ENCODE assay signal across 28 cellular contexts in the genomic region with DNA sequence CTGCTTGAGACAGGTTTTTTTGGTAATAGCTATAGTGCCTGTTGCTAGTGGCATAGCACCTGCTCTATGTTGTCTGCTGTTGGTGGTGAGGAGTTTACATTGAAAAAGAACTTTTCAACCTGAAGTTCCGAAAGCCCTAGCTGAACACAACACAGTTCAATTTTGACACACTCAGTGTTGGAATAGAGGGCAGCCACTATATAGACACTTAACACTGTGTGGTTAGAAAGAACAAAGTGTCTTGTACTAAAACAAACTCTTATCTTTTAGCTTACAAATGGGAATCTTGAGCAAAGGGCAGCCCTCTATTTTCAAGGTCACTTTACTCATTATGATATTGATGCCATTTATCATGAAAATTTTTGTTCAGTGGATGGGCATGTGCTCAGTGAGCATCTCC.
"Had no signal": no experiment of that assay in that cellular context is flagged by ENCODE, and none has a peak within 500 bp of the region (broad histone marks: within the 10 kb centered on the region; RNA-seq: fewer than 3 reads in every experiment).

No MANE protein-coding gene starts in this region.

- H3K4me1 ChIP-seq: psoas muscle, thyroid gland had no signal

- H3K27ac Mint-ChIP-seq: mesothelial cell of epicardium; natural killer cell; nephron progenitor cell; neural progenitor cell; stimulated activated naive B cell treated with anti-CD40 and anti-IgM and Interleukin-4, amounts not matched to agents 10 μg/mL and 1 μg/mL and 100 μg/mL, for 72 hours had no signal

- ATAC-seq: natural killer cell; psoas muscle; sciatic nerve; stimulated activated naive B cell treated with anti-CD40 and anti-IgM and Interleukin-4, amounts not matched to agents 10 μg/mL and 1 μg/mL and 100 μg/mL, for 72 hours; stimulated activated naive CD8-positive, alpha-beta T cell treated with anti-CD3 and anti-CD28 coated beads, Interleukin-15, Interleukin-2, amounts not matched to agents 100 U/mL and 50 U/mL, for 24 hours had no signal

- H3K4me3 Mint-ChIP-seq: mesothelial cell of epicardium; natural killer cell; nephron progenitor cell; neural progenitor cell; stimulated activated naive B cell treated with anti-CD40 and anti-IgM and Interleukin-4, amounts not matched to agents 10 μg/mL and 1 μg/mL and 100 μg/mL, for 72 hours had no signal

- H3K4me3 ChIP-seq: heart right ventricle, hepatocyte, lung, neural progenitor cell, psoas muscle, skin epidermis, stomach, testis, thyroid gland, transverse colon, upper lobe of left lung had no signal

- FAIRE-seq: urothelium cell line had no signal

- DNase-seq: heart right ventricle; islet precursor cell; mesendoderm; naive B cell; natural killer cell; nephron progenitor cell; occipital lobe; psoas muscle; stimulated activated CD4-positive, alpha-beta T cell treated with anti-CD3 and anti-CD28 coated beads, Interleukin-12 subunit alpha, Interleukin-12 subunit beta, amount 100 ng/mL, for 4 hours; stimulated activated CD4-positive, alpha-beta T cell treated with anti-CD3 and anti-CD28 coated beads, Interleukin-15, amount 100 ng/mL, for 24 hours; stimulated activated CD4-positive, alpha-beta T cell treated with anti-CD3 and anti-CD28 coated beads, Interleukin-2, amount 100 ng/mL, for 24 hours; stimulated activated CD4-positive, alpha-beta T cell treated with anti-CD3 and anti-CD28 coated beads, Interleukin-4, amount 100 ng/mL, for 1 hour; stimulated activated naive B cell treated with anti-CD40 and anti-IgM and Interleukin-4, amounts not matched to agents 10 μg/mL and 1 μg/mL and 100 μg/mL, for 72 hours; stimulated activated naive CD8-positive, alpha-beta T cell treated with anti-CD3 and anti-CD28 coated beads, Interleukin-15, Interleukin-2, amounts not matched to agents 100 U/mL and 50 U/mL, for 24 hours; stomach; testis; thyroid gland; transverse colon; upper lobe of left lung had no signal

- H3K36me3 ChIP-seq: neural progenitor cell, neutrophil, thyroid gland had no signal

- H3K9me3 Mint-ChIP-seq: mesothelial cell of epicardium; naive B cell; natural killer cell; nephron progenitor cell; neural progenitor cell; stimulated activated naive B cell treated with anti-CD40 and anti-IgM and Interleukin-4, amounts not matched to agents 10 μg/mL and 1 μg/mL and 100 μg/mL, for 72 hours had no signal

- H3K27me3 ChIP-seq: heart right ventricle, hepatocyte, neural progenitor cell, neutrophil, stomach, testis, thyroid gland, transverse colon, upper lobe of left lung had no signal

- H3K9me3 ChIP-seq: heart right ventricle, neutrophil, psoas muscle, stomach, testis, thyroid gland, transverse colon, upper lobe of left lung had no signal

- H3K27me3 Mint-ChIP-seq: naive B cell; stimulated activated naive B cell treated with anti-CD40 and anti-IgM and Interleukin-4, amounts not matched to agents 10 μg/mL and 1 μg/mL and 100 μg/mL, for 72 hours had no signal

- H3K27ac ChIP-seq: heart right ventricle, hepatocyte, neural progenitor cell, neutrophil, parathyroid adenoma, psoas muscle, skin epidermis, stomach, testis, thyroid gland, transverse colon had no signal
